8 cellular contexts compared by ENCODE assay signal in the genomic region with DNA sequence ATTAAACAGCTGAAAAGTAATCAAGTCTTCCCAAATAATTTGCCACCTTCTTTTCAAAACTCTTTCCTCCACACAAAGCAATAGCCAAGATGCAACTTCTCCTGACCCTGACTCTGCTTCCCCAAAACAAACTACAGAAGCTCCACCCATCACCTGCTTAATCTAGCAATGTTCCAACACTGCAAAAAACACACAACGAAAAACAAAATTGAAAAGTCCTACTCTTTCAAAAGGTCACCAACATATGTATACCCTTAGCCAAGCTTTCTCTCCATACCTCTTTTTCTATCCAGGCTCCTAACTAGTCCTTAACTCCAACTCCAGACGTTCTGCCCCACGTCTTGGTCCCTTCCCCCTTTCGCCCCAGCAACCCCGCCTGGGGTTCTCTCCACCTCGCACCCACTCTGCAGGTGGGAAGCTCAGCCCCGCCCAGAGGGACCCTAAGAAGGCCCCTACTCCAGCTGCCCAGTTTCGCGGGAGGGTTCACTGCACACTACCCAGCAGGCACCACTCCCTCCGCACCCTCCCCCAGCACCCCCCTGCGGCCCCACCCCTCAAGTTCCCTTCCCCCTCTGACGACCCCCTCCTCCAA. TPM values are rescaled to one million over a fixed set of nuclear protein-coding genes. Genes with fewer than 3 reads are reported as not detected.
DNase-seq lines count a peak whose midpoint lies in the region; ATAC-seq and TF ChIP-seq lines count a peak whose summit lies in the region.

No MANE protein-coding gene starts in this region.

- H3K4me1 ChIP-seq in breast epithelium (peaks cover 7 to 15% of the 10 kb centered on the region in 2 donors), left lung (peaks cover 10 to 58% of the 10 kb centered on the region in 2 donors)

- in situ Hi-C loops in ACHN (cut with HindIII; ENCODE audit: low pct_ligation_motif_present, low pct_unique_long_range_greater_than_20kb, low sequenced_read_pairs), result no loop called here

- H3K27me3 ChIP-seq in breast epithelium, result no peaks in the 10 kb centered on the region
- H3K27me3 ChIP-seq in left lung, result no peaks in the 10 kb centered on the region

- DNase-seq in RKO (ENCODE audit: low spot score) (peak; percentile 57), breast epithelium (ENCODE audit: low spot score in 2 of 2) (no peak), left lung (peak; percentile 54 to 78), ACHN (no peak)
- peak; percentile 10 to 17 for DNase-seq in stimulated activated CD8-positive, alpha-beta memory T cell treated with anti-CD3 and anti-CD28 coated beads, Interleukin-2, amount 100 ng/mL, for 48 hours (ENCODE audit: low read depth in 2 of 2)

- H3K27ac ChIP-seq in breast epithelium (peak overlapping the region; percentile 87 to 91), left lung (peak overlapping the region; percentile 83 to 87)

- TF ChIP-seq CTCF in breast epithelium (IDR thresholded peaks at IDR 0.05) (no peak), left lung (IDR thresholded peaks at IDR 0.05) (no peak)

- no peaks in the 10 kb centered on the region for H3K9me3 ChIP-seq in breast epithelium
- no peaks in the 10 kb centered on the region for H3K9me3 ChIP-seq in left lung

- peak; percentile 24 for ATAC-seq in GM18511 (IDR thresholded peaks at IDR 0.05; ENCODE audit: unreplicated experiment)
- ATAC-seq in HG02840 (IDR thresholded peaks at IDR 0.05; ENCODE audit: low FRiP score, unreplicated experiment), result peak; percentile 19
- ATAC-seq in left lung, result peak; percentile 31
- no peak for ATAC-seq in GM18870 (IDR thresholded peaks at IDR 0.05; ENCODE audit: unreplicated experiment)

- no peak for TF ChIP-seq POLR2A in breast epithelium (IDR thresholded peaks at IDR 0.05)

- intact Hi-C loops in breast epithelium (cut with DNase I; ENCODE audit: low total_unique reads), result no loop called here
- intact Hi-C loops in left lung (cut with DNase I), result no loop called here

- H3K36me3 ChIP-seq in breast epithelium (no peaks in the 10 kb centered on the region), left lung (no peaks in the 10 kb centered on the region)

- H3K4me3 ChIP-seq in breast epithelium, result peak overlapping the region; percentile 70 to 98 (median 95)
- H3K4me3 ChIP-seq in left lung, result peak overlapping the region; percentile 70 to 83

RNA-seq across cellular contexts. Expression of gene CSNK2A1, which starts 0.7 kb away (rescaled TPM):
- total RNA-seq in breast epithelium (10 to 100 TPM; 55.0 to 90.9 (median 77.7) TPM), left lung (10 to 100 TPM; 78.5 to 94.4 TPM)

Comparison
In these comparisons a context has a peak if more than half of its experiments do, and no peak if none do; other contexts are left out.
1. DNase-seq: peak in RKO (single experiment), left lung (2 of 2) and stimulated activated CD8-positive, alpha-beta memory T cell treated with anti-CD3 and anti-CD28 coated beads, Interleukin-2, amount 100 ng/mL, for 48 hours (2 of 2); none in breast epithelium (0 of 2) and ACHN (single experiment).